Comparison of ENCODE assay signal across 1 cellular context in the genomic region with DNA sequence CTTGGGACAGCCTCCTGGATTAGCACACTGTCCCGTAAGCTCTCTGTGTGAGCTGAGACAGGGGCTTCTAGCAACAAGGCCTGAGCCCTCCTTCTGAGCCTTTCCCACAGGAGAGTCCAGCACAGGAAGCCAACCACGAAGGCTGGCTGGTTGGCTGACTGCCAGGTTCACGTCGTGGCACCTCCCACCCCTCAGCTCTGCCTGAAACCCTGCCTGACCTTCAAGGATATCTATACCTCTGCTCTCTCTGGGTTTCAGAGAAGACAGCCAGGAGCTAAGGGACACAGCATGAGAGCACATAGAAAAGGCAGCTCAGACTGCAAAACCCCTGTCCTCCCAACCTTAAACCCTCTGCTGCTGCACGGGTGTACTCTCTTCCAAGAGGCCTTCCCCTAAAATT.
TF ChIP-seq lines count a peak whose summit lies in the region.

No MANE protein-coding gene starts in this region.

TF ChIP-seq in SK-N-SH, 30 proteins besides CTCF, POLR2A, EP300 and RAD21 (continued from another document):
- TF ChIP-seq, protein P1, sequence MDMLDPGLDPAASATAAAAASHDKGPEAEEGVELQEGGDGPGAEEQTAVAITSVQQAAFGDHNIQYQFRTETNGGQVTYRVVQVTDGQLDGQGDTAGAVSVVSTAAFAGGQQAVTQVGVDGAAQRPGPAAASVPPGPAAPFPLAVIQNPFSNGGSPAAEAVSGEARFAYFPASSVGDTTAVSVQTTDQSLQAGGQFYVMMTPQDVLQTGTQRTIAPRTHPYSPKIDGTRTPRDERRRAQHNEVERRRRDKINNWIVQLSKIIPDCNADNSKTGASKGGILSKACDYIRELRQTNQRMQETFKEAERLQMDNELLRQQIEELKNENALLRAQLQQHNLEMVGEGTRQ (IDR thresholded peaks at IDR 0.05; ENCODE audit: borderline replicate concordance, low read depth, low read length) = no peak
- TF ChIP-seq SMC3 (IDR thresholded peaks at IDR 0.05; ENCODE audit: low read depth, low read length) = no peak
- no peak for TF ChIP-seq EZH2phosphoT487 (IDR thresholded peaks at IDR 0.05; ENCODE audit: borderline replicate concordance, low read depth)
- TF ChIP-seq GATA2 (CRISPR knock-in tag; IDR thresholded peaks at IDR 0.05) = no peak
- TF ChIP-seq, protein P2, sequence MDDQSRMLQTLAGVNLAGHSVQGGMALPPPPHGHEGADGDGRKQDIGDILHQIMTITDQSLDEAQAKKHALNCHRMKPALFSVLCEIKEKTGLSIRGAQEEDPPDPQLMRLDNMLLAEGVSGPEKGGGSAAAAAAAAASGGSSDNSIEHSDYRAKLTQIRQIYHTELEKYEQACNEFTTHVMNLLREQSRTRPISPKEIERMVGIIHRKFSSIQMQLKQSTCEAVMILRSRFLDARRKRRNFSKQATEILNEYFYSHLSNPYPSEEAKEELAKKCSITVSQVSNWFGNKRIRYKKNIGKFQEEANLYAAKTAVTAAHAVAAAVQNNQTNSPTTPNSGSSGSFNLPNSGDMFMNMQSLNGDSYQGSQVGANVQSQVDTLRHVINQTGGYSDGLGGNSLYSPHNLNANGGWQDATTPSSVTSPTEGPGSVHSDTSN (IDR thresholded peaks at IDR 0.05) = no peak
- no peak for TF ChIP-seq NFIC (IDR thresholded peaks at IDR 0.05; ENCODE audit: borderline replicate concordance)
- no peak for TF ChIP-seq RCOR1 (IDR thresholded peaks at IDR 0.05; ENCODE audit: low read length)
- TF ChIP-seq JUND (IDR thresholded peaks at IDR 0.05) = no peak
- no peak for TF ChIP-seq FOXJ3 (CRISPR knock-in tag; IDR thresholded peaks at IDR 0.05)
- TF ChIP-seq, protein P3, sequence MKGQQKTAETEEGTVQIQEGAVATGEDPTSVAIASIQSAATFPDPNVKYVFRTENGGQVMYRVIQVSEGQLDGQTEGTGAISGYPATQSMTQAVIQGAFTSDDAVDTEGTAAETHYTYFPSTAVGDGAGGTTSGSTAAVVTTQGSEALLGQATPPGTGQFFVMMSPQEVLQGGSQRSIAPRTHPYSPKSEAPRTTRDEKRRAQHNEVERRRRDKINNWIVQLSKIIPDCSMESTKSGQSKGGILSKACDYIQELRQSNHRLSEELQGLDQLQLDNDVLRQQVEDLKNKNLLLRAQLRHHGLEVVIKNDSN (IDR thresholded peaks at IDR 0.05; ENCODE audit: borderline replicate concordance, low read depth) = no peak
- no peak for TF ChIP-seq MXI1 (IDR thresholded peaks at IDR 0.05; ENCODE audit: low read depth, low read length)
- no peak for TF ChIP-seq FOSL2 (IDR thresholded peaks at IDR 0.05; ENCODE audit: borderline replicate concordance, low read depth)
- TF ChIP-seq, protein P4, sequence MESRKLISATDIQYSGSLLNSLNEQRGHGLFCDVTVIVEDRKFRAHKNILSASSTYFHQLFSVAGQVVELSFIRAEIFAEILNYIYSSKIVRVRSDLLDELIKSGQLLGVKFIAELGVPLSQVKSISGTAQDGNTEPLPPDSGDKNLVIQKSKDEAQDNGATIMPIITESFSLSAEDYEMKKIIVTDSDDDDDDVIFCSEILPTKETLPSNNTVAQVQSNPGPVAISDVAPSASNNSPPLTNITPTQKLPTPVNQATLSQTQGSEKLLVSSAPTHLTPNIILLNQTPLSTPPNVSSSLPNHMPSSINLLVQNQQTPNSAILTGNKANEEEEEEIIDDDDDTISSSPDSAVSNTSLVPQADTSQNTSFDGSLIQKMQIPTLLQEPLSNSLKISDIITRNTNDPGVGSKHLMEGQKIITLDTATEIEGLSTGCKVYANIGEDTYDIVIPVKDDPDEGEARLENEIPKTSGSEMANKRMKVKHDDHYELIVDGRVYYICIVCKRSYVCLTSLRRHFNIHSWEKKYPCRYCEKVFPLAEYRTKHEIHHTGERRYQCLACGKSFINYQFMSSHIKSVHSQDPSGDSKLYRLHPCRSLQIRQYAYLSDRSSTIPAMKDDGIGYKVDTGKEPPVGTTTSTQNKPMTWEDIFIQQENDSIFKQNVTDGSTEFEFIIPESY (IDR thresholded peaks at IDR 0.05; ENCODE audit: borderline replicate concordance, low read depth) = no peak
